Comparison of ENCODE assay signal across 1 cellular context in the genomic region with DNA sequence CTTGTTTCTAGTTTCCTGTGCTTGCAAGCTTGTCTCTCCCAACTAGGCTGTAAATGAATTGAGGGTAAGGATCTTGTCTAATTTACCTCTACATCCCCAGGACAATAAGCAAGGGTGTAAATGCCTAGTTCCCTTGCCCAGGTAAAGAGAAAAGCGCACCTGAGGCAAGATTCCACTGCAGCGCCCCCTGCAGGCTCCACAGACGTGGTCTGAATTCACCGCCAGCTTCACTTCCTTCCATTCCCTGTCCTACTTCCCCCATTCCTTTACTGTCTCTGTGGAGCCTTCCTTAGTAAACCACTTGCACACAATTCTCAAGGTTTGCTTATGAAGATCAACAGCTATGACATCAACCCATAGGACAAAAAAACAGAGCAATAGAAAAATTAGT.
TF ChIP-seq lines count a peak whose summit lies in the region.

No MANE protein-coding gene starts in this region.

TF ChIP-seq in H1, 55 proteins besides CTCF, POLR2A, EP300 and RAD21:
- 0 out of 2 replicates have a peak, but pooled peaks have one; percentile 22 for TF ChIP-seq YY1 (IDR thresholded peaks at IDR 0.05; ENCODE audit: low read depth, low read length)
- no peak for TF ChIP-seq HDAC2 (IDR thresholded peaks at IDR 0.05; ENCODE audit: borderline replicate concordance in 1 of 2, low read depth in 2 of 2, low read length in 2 of 2)
- peak; percentile 44; the same call in 1 of the 2 replicates for TF ChIP-seq TEAD4 (IDR thresholded peaks at IDR 0.05; ENCODE audit: low read depth, low read length)
